ENCODE assay signal across 9 cellular contexts in the genomic region with DNA sequence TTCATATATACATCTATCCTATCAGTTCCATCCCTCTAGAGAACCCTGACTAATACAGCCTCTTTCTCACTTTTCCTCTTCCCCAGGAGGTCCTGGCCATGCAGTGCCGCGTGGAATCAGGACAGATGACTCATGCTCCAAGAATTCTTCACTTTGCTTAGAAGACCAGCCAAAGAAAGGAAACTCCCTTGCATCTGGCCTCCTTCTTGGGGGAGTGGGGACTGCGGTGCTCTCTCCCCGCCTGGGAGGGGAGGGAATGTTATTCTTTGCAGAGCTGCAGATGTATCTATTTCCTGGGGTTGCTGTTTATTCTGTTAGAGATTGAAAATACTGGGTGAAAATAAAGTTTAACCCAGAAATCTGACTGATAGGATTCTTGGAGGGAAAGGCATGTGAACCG.
DNase-seq lines count a peak whose midpoint lies in the region; TF ChIP-seq lines count a peak whose summit lies in the region.
"Had no signal": no experiment of that assay in that cellular context is flagged by ENCODE, and none has a peak within 500 bp of the region (broad histone marks: within the 10 kb centered on the region; RNA-seq: fewer than 3 reads in every experiment).

No MANE protein-coding gene starts in this region.

- no peaks in the 10 kb centered on the region for H3K79me2 ChIP-seq in OCI-LY7 (ENCODE audit: insufficient read depth, low read depth, low read length)

- H4K20me1 ChIP-seq in OCI-LY7 (ENCODE audit: insufficient read depth, low read length): no peaks in the 10 kb centered on the region

- H3K36me3 ChIP-seq in iPS DF 6.9 (ENCODE audit: control insufficient read depth, insufficient read depth, low read length) (no peaks in the 10 kb centered on the region), OCI-LY7 (ENCODE audit: insufficient read depth, low read length) (no peaks in the 10 kb centered on the region)

- H3K27me3 ChIP-seq in iPS DF 6.9 (ENCODE audit: control insufficient read depth, insufficient read depth, low read length): no peaks in the 10 kb centered on the region

- TF ChIP-seq CTCF in astrocyte of the spinal cord (IDR thresholded peaks at IDR 0.05; ENCODE audit: low read depth, low read length) (no peak), OCI-LY7 (conservative IDR thresholded peaks at IDR 0.05; ENCODE audit: low read length) (no peak)

- CTCF ChIA-PET in OCI-LY7 (lab: Charles Lee; ENCODE audit: unreplicated experiment): no interaction called here

- intact Hi-C loops in OCI-LY7 (cut with micrococcal nuclease; ENCODE audit: unreplicated experiment): no loop called here

- H3K4me2 ChIP-seq in OCI-LY7 (ENCODE audit: low read length): no peak overlapping the region

- in situ Hi-C loops in astrocyte of the spinal cord (cut with HindIII; ENCODE audit: low sequenced_read_pairs): no loop called here

- DNase-seq in HK-2 (ENCODE audit: unreplicated experiment): peak; percentile 79
- DNase-seq in astrocyte of the spinal cord (ENCODE audit: low read depth, low spot score): peak; percentile 99
- peak; percentile 22 for DNase-seq in iPS DF 6.9 (ENCODE audit: low read depth, low spot score)
- peak; percentile 94 for DNase-seq in smooth muscle cell of the brain vasculature (ENCODE audit: low read depth, low spot score)
- DNase-seq in OCI-LY7 (ENCODE audit: low spot score): no peak
- no peak for DNase-seq in UCSD-AML1 (lab: John Stamatoyannopoulos, UW; ENCODE audit: unreplicated experiment)
- DNase-seq in GM19238 (ENCODE audit: insufficient read length, low spot score): no peak
- no peak for DNase-seq in SIG-M5 (lab: John Stamatoyannopoulos, UW)
- DNase-seq: stimulated activated CD4-positive, alpha-beta T cell treated with anti-CD3 and anti-CD28 coated beads, Interleukin-1b, Interleukin-23, amount 100 ng/mL, for 48 hours had no signal

- H2AFZ ChIP-seq in OCI-LY7 (ENCODE audit: low read length): no peak overlapping the region

- H3K27ac ChIP-seq in iPS DF 6.9 (ENCODE audit: low read length): no peak overlapping the region
- H3K27ac ChIP-seq in OCI-LY7 (ENCODE audit: low read depth, low read length, poor library complexity, severe bottlenecking): no peak overlapping the region

- H3K4me1 ChIP-seq in iPS DF 6.9 (ENCODE audit: control insufficient read depth, insufficient read depth, low read length) (peaks cover 2% of the 10 kb centered on the region; the same call in 1 of the 2 replicates), OCI-LY7 (ENCODE audit: insufficient read depth, low read length, poor library complexity, severe bottlenecking) (no peaks in the 10 kb centered on the region)

- POLR2A ChIA-PET in OCI-LY7 (lab: Charles Lee): no interaction called here

- no peaks in the 10 kb centered on the region for H3K9me3 ChIP-seq in iPS DF 6.9 (ENCODE audit: control insufficient read depth, insufficient read depth, low read length)
- H3K9me3 ChIP-seq in OCI-LY7 (ENCODE audit: low read length): no peaks in the 10 kb centered on the region

- no CpG with 5 or more reads among the region's 5 CpGs for WGBS in iPS DF 6.9 (ENCODE audit: insufficient coverage, insufficient read length)

- H3K4me3 ChIP-seq in astrocyte of the spinal cord (ENCODE audit: low read depth, low read length) (no peak overlapping the region), iPS DF 6.9 (ENCODE audit: low read length) (no peak overlapping the region), OCI-LY7 (ENCODE audit: low read depth, low read length, poor library complexity, severe bottlenecking) (no peak overlapping the region)

- no TSS peak for BruUV-seq in OCI-LY7 (replicated peaks; lab: Mats Ljungman, UMichigan)

- no peaks in the 10 kb centered on the region for H3K9me2 ChIP-seq in OCI-LY7 (ENCODE audit: insufficient read depth, low read length)

Comparison
In these comparisons a context has a peak if more than half of its experiments do, and no peak if none do; other contexts are left out.
1. DNase-seq: peak in HK-2 (single experiment), astrocyte of the spinal cord (single experiment), iPS DF 6.9 (single experiment) and smooth muscle cell of the brain vasculature (single experiment); none in OCI-LY7 (single experiment), UCSD-AML1 (single experiment), GM19238 (single experiment) and SIG-M5 (single experiment).